In genomic region chr12:91513354-91513753, GRCh38 we compare ENCODE assay signal across 14 cellular contexts.
"Had no signal": no experiment of that assay in that cellular context is flagged by ENCODE, and none has a peak within 500 bp of the region (broad histone marks: within the 10 kb centered on the region; RNA-seq: fewer than 3 reads in every experiment).

No MANE protein-coding gene starts in this region.

- H3K9me3 ChIP-seq: neutrophil, thyroid gland had no signal

- DNase-seq: activated CD4-positive, alpha-beta memory T cell treated with anti-CD3 and anti-CD28 coated beads for 36 hours; activated naive CD4-positive, alpha-beta T cell treated with Interleukin-2 at 50 U/mL for 16 hours; activated naive CD8-positive, alpha-beta T cell treated with anti-CD3 and anti-CD28 coated beads, Interleukin-2, amount 10 ng/mL, durations not matched to agents 7 days and 5 days; central memory CD4-positive, alpha-beta T cell; left cardiac atrium; natural killer cell; spleen; stimulated activated naive B cell treated with anti-CD40 and anti-IgM and Interleukin-4, amounts not matched to agents 10 μg/mL and 1 μg/mL and 100 μg/mL, for 72 hours; thyroid gland had no signal

- ATAC-seq: left cardiac atrium; natural killer cell; sciatic nerve; stimulated activated naive B cell treated with anti-CD40 and anti-IgM and Interleukin-4, amounts not matched to agents 10 μg/mL and 1 μg/mL and 100 μg/mL, for 72 hours had no signal

- H3K27me3 ChIP-seq: hepatocyte, neutrophil, spleen, thyroid gland had no signal

- H3K36me3 ChIP-seq: neutrophil, spleen, thyroid gland had no signal

- H3K4me1 ChIP-seq: parathyroid adenoma, spleen, thyroid gland had no signal

- H3K4me3 ChIP-seq: coronary artery, hepatocyte, spleen, thyroid gland had no signal

- H3K9ac ChIP-seq: parathyroid adenoma had no signal
